In the genomic region with DNA sequence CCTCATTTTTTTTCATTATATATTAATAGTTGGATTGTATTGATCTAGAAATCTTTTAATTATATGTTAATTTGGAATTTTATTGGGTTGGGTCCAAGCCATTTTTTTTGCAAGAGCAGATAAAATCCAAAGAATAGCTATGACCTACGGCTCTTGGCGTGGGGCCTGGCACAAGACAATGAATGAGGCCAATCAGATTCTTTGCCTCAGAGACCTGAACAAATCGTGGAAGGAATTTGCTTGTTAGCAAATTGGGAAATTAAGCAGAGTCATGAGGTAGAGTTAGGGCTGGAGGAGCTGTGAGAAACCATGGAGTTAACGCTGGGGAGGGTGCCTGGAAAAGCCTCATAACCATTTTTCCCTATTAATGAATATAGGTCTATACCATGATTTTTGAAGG, we compare ENCODE assay signal across 28 cellular contexts. TPM values are rescaled to one million over a fixed set of nuclear protein-coding genes. Genes with fewer than 3 reads are reported as not detected.
DNase-seq lines count a peak whose midpoint lies in the region; ATAC-seq and TF ChIP-seq lines count a peak whose summit lies in the region.
"Had no signal": no experiment of that assay in that cellular context is flagged by ENCODE, and none has a peak within 500 bp of the region (broad histone marks: within the 10 kb centered on the region; RNA-seq: fewer than 3 reads in every experiment).

No MANE protein-coding gene starts in this region.

- H3K9me3 Mint-ChIP-seq in GM23338: peaks cover 19% of the 10 kb centered on the region
- peaks cover 8 to 13% of the 10 kb centered on the region in 2 experiments; a peak in 4 of 5 replicates for H3K9me3 Mint-ChIP-seq in H9
- peaks cover 20% of the 10 kb centered on the region for H3K9me3 Mint-ChIP-seq in WTC11
- H3K9me3 Mint-ChIP-seq: CD8-positive, alpha-beta T cell had no signal

- H4K20me1 ChIP-seq in GM23338 (replicated peaks; ENCODE audit: insufficient read depth) (no peaks in the 10 kb centered on the region), H9 (ENCODE audit: control insufficient read depth, insufficient read depth, insufficient read length) (no peaks in the 10 kb centered on the region)

- H3K4me3 ChIP-seq in GM23338: no peak overlapping the region
- H3K4me3 ChIP-seq in esophagus muscularis mucosa: no peak overlapping the region
- H3K4me3 ChIP-seq in tibial nerve: no peak overlapping the region
- H3K4me3 ChIP-seq: GM12878, PC-9 had no signal

- H3K9me3 ChIP-seq in H9 (ENCODE audit: control insufficient read depth, low read depth, low read length) (no peaks in the 10 kb centered on the region), esophagus muscularis mucosa (no peaks in the 10 kb centered on the region), tibial nerve (peaks cover 0 to 3% (median 0%) of the 10 kb centered on the region in 4 donors)
- H3K9me3 ChIP-seq: Caco-2 had no signal

- no peak overlapping the region for H3K4me2 ChIP-seq in GM23338
- H3K4me2 ChIP-seq in H9 (ENCODE audit: insufficient read depth, insufficient read length, low read length): no peak overlapping the region
- H3K4me2 ChIP-seq: PC-9 had no signal

- peaks cover 4% of the 10 kb centered on the region for H3K79me1 ChIP-seq in H9 (ENCODE audit: insufficient read depth, low read depth, low read length, poor library complexity, severe bottlenecking)

- CTCF ChIA-PET in WTC11 (lab: Charles Lee): no interaction called here

- no peak overlapping the region for H2BK15ac ChIP-seq in H9 (ENCODE audit: low read depth, low read length)

- H4K8ac ChIP-seq in H9 (replicated peaks; ENCODE audit: insufficient read length, low read depth, low read length): no peak overlapping the region

- TF ChIP-seq CTCF in GM23338 (conservative IDR thresholded peaks at IDR 0.05; ENCODE audit: low read depth in 2 of 2) (no peak), H9 (conservative IDR thresholded peaks at IDR 0.05) (no peak), WTC11 (IDR thresholded peaks at IDR 0.05) (no peak), esophagus muscularis mucosa (IDR thresholded peaks at IDR 0.05) (no peak), tibial nerve (IDR thresholded peaks at IDR 0.05) (no peak)

- H3K27me3 Mint-ChIP-seq in GM23338 (ENCODE audit: insufficient read depth, low read depth, poor library complexity): no peaks in the 10 kb centered on the region
- no peaks in the 10 kb centered on the region for H3K27me3 Mint-ChIP-seq in H9 (ENCODE audit: low read depth)
- H3K27me3 Mint-ChIP-seq in WTC11 (ENCODE audit: low read depth): no peaks in the 10 kb centered on the region
- H3K27me3 Mint-ChIP-seq: IgD-negative memory B cell had no signal

- H2AK5ac ChIP-seq in H9 (ENCODE audit: insufficient read length, low read length): no peak overlapping the region

- no peak overlapping the region for H3K4ac ChIP-seq in H9 (ENCODE audit: low read depth, low read length)

- H3K27ac ChIP-seq in GM23338 (ENCODE audit: low read depth): peak overlapping the region; percentile 2; the same call in 1 of the 2 replicates
- H3K27ac ChIP-seq in H9 (ENCODE audit: insufficient read length, low read depth, low read length): no peak overlapping the region
- H3K27ac ChIP-seq in esophagus muscularis mucosa (replicated peaks in 1 of 4): no peak overlapping the region
- H3K27ac ChIP-seq in tibial nerve: no peak overlapping the region
- H3K27ac ChIP-seq: C4-2B, HL-60, PC-9 had no signal

- no peak for DNase-seq in GM23338 (ENCODE audit: low spot score)
- DNase-seq in H9: no peak
- DNase-seq in WTC11 (ENCODE audit: low spot score): no peak
- peak; percentile 33 for DNase-seq in left ventricle myocardium superior
- no peak for DNase-seq in EL
- DNase-seq in esophagus muscularis mucosa (ENCODE audit: extremely low spot score): no peak
- no peak for DNase-seq in tibial nerve (ENCODE audit: low spot score in 2 of 2)
- DNase-seq: Caco-2; CD8-positive, alpha-beta T cell; GDM1; GOT3; HCEC 1CT; NCI-H1092 treated with DMSO at 0.1 percent for 48 hours; NCI-H1436; NCI-H1930; NCI-H2107; NCI-H446 treated with DMSO at 0.1 percent for 48 hours; NCI-H526; NCI-H82; NK-92 treated with Interleukin-12 subunit alpha and Interleukin-12 subunit beta, amount 100 ng/mL, for 24 hours; PC-9; RPMI8226; SHP77 treated with DMSO at 0.1 percent for 48 hours had no signal

- H3K56ac ChIP-seq in H9 (ENCODE audit: insufficient read length, low read depth, low read length): no peak overlapping the region

- H3K9me2 ChIP-seq in GM23338 (ENCODE audit: insufficient read depth): no peaks in the 10 kb centered on the region

- H2BK20ac ChIP-seq in H9 (ENCODE audit: low read depth, low read length, poor library complexity, severe bottlenecking): no peak overlapping the region

- H3K4me1 Mint-ChIP-seq in GM23338 (peaks cover 12% of the 10 kb centered on the region), H9 (peaks cover 14 to 16% of the 10 kb centered on the region in 2 experiments), WTC11 (peaks cover 14% of the 10 kb centered on the region)

- no peaks in the 10 kb centered on the region for H3F3A ChIP-seq in GM23338 (replicated peaks; ENCODE audit: low read depth)

- H4K91ac ChIP-seq in H9 (ENCODE audit: insufficient read length, low read depth, low read length): no peak overlapping the region

- no peak overlapping the region for H3K9ac ChIP-seq in H9 (ENCODE audit: extremely low read depth, insufficient read length, low read length)

- H3T11ph ChIP-seq in H9 (ENCODE audit: low read length): no peak overlapping the region

- no peak overlapping the region for H3K14ac ChIP-seq in H9 (ENCODE audit: insufficient read depth, low read length)

- H3K79me2 ChIP-seq in GM23338 (replicated peaks; ENCODE audit: insufficient read depth) (peaks cover 20% of the 10 kb centered on the region), H9 (ENCODE audit: insufficient read depth, low read length) (no peaks in the 10 kb centered on the region; the same call in 1 of the 2 replicates)

- no peak overlapping the region for H2BK12ac ChIP-seq in H9 (ENCODE audit: insufficient read length, low read depth, low read length)

- H3K36me3 ChIP-seq in GM23338 (ENCODE audit: insufficient read depth) (peaks cover 16% of the 10 kb centered on the region), esophagus muscularis mucosa (peaks cover 0 to 9% (median 0%) of the 10 kb centered on the region in 4 donors), tibial nerve (peaks cover 0 to 24% (median 0%) of the 10 kb centered on the region in 3 donors)

- TF ChIP-seq POLR2A in esophagus muscularis mucosa (IDR thresholded peaks at IDR 0.05; ENCODE audit: low read depth) (no peak), tibial nerve (IDR thresholded peaks at IDR 0.05) (no peak)

- no CpG with 5 or more reads among the region's 4 CpGs for WGBS in H9 (ENCODE audit: extremely low coverage, insufficient read length, low lambda C conversion rate)
- WGBS in esophagus muscularis mucosa: 78% methylated on average over 4 of the region's 4 CpGs
- WGBS in tibial nerve, 2 donors: 62 to 65% methylated on average over 4 of the region's 4 CpGs

- H4K5ac ChIP-seq in H9 (ENCODE audit: insufficient read length, low read depth, low read length): no peak overlapping the region

- no peaks in the 10 kb centered on the region for H3K27me3 ChIP-seq in GM23338 (ENCODE audit: insufficient read depth)
- H3K27me3 ChIP-seq in H9 (ENCODE audit: insufficient read depth, low read length): no peaks in the 10 kb centered on the region
- H3K27me3 ChIP-seq in esophagus muscularis mucosa: no peaks in the 10 kb centered on the region
- no peaks in the 10 kb centered on the region for H3K27me3 ChIP-seq in tibial nerve

- ATAC-seq in GM23338 (no peak), WTC11 (no peak), left ventricle myocardium superior (peak; percentile 50), HG03457 (IDR thresholded peaks at IDR 0.05; ENCODE audit: unreplicated experiment) (no peak)
- ATAC-seq: CD8-positive, alpha-beta T cell; GM12878 had no signal

- H2AFZ ChIP-seq in GM23338: no peak overlapping the region
- no peak overlapping the region for H2AFZ ChIP-seq in H9 (ENCODE audit: low read length)
- H2AFZ ChIP-seq: PC-9 had no signal

- no peak overlapping the region for H2BK5ac ChIP-seq in H9 (ENCODE audit: insufficient read length, low read length)

- H3K18ac ChIP-seq in H9 (ENCODE audit: insufficient read length, low read depth, low read length): no peak overlapping the region

- TF ChIP-seq EP300 in esophagus muscularis mucosa (IDR thresholded peaks at IDR 0.05) (no peak), tibial nerve (IDR thresholded peaks at IDR 0.05) (no peak)

- no peak overlapping the region for H2BK120ac ChIP-seq in H9 (ENCODE audit: low read depth, low read length, poor library complexity, severe bottlenecking)

- intact Hi-C loops in left ventricle myocardium superior (cut with micrococcal nuclease): loop anchor here (10.0 kb wide), 1 partner anchor 196 kb away; no protein-coding TSS in a partner anchor
- intact Hi-C loops in esophagus muscularis mucosa (cut with DNase I): loop anchor here (5.0 kb wide), 1 partner anchor 36 kb away; no protein-coding TSS in a partner anchor

- H3K36me3 Mint-ChIP-seq in GM23338 (ENCODE audit: low read depth): peaks cover 28% of the 10 kb centered on the region
- peaks cover 22 to 34% (median 29%) of the 10 kb centered on the region in 3 experiments for H3K36me3 Mint-ChIP-seq in H9 (ENCODE audit: insufficient read depth in 1 of 3, low read depth in 3 of 3)
- H3K36me3 Mint-ChIP-seq in WTC11: peaks cover 26% of the 10 kb centered on the region

- H3K23ac ChIP-seq in H9 (ENCODE audit: insufficient read length, low read depth, low read length): no peak overlapping the region

- POLR2A ChIA-PET in WTC11 (lab: Charles Lee): no interaction called here

- H3K27ac Mint-ChIP-seq in GM23338 (no peak overlapping the region), H9 (peak overlapping the region in 2 of 3 experiments; percentile 45 to 73; a peak in 1 of 7 replicates), WTC11 (peak overlapping the region; percentile 68; the same call in 1 of the 2 replicates)
- H3K27ac Mint-ChIP-seq: CD8-positive, alpha-beta T cell; IgD-negative memory B cell had no signal

- H3K23me2 ChIP-seq in H9 (ENCODE audit: insufficient read length, low read depth, low read length, poor library complexity, severe bottlenecking): no peaks in the 10 kb centered on the region

- H3K4me1 ChIP-seq in GM23338 (ENCODE audit: insufficient read depth): 0 out of 2 replicates have a peak, but pooled peaks cover 4% of the 10 kb centered on the region
- H3K4me1 ChIP-seq in H9 (ENCODE audit: insufficient read depth, low read length): peaks cover 3% of the 10 kb centered on the region; the same call in 1 of the 2 replicates
- peaks cover 41 to 57% (median 55%) of the 10 kb centered on the region in 4 donors for H3K4me1 ChIP-seq in esophagus muscularis mucosa
- H3K4me1 ChIP-seq in tibial nerve: peaks cover 0 to 63% (median 20%) of the 10 kb centered on the region in 4 donors

- H3K4me3 Mint-ChIP-seq in GM23338 (no peak overlapping the region), H9 (no peak overlapping the region), WTC11 (no peak overlapping the region)
- H3K4me3 Mint-ChIP-seq: CD8-positive, alpha-beta T cell; IgD-negative memory B cell had no signal

RNA-seq across cellular contexts. Expression of a gene that starts 40.1 kb away (rescaled TPM):
- total RNA-seq in GM23338 (2014; rRNA removed; shearing (Covaris generic)): 21.3 and 39.1 TPM in 2 replicates
- 8.2 and 9.1 TPM in 2 replicates for polyA plus RNA-seq in GM23338 (2016; fragmentation: Nextera tagmentation; extraction: Ambion mirVana)
- total RNA-seq in H9 (2021): 30.7 and 33.7 TPM in 2 replicates
- total RNA-seq in WTC11 (2021): 18.1 to 20.7 TPM (median 19.0 TPM) in 3 replicates
- total RNA-seq in left ventricle myocardium superior: 42.1 TPM
- 10 to 100 TPM; 34.6 to 44.0 (median 38.4) TPM for total RNA-seq in esophagus muscularis mucosa
- 10 to 100 TPM; 27.3 to 38.9 (median 31.6) TPM for total RNA-seq in tibial nerve
